Comparison of ENCODE assay signal across 8 cellular contexts in genomic region chr5:172007153-172007794, GRCh38. TPM values are rescaled to one million over a fixed set of nuclear protein-coding genes. Genes with fewer than 3 reads are reported as not detected.
DNase-seq lines count a peak whose midpoint lies in the region; ATAC-seq and TF ChIP-seq lines count a peak whose summit lies in the region.

No MANE protein-coding gene starts in this region.

- intact Hi-C loops in heart right ventricle (cut with DNase I) = loop anchor here in 7 of 10 donors (2.0 to 10.0 kb wide), 6 partner anchors 35 to 95 kb away; no protein-coding TSS in a partner anchor
- intact Hi-C loops in Right ventricle myocardium inferior (cut with DNase I) = loop anchor here (2.0 to 5.0 kb wide), 2 partner anchors 45 to 94 kb away; no protein-coding TSS in a partner anchor

- no peaks in the 10 kb centered on the region for H3K27me3 Mint-ChIP-seq in effector memory CD8-positive, alpha-beta T cell

- DNase-seq in heart right ventricle (no peak), Right ventricle myocardium inferior (ENCODE audit: missing footprints) (no peak), RPMI8226 (peak; percentile 18), myocyte (ENCODE audit: low read depth) (peak; percentile 10), SHP77 treated with DMSO at 0.1 percent for 48 hours (lab: John Stamatoyannopoulos, UW) (no peak), NCI-H2196 (lab: John Stamatoyannopoulos, UW; ENCODE audit: unreplicated experiment) (no peak)
- DNase-seq in effector memory CD8-positive, alpha-beta T cell = peak in 2 of 3 experiments; percentile 8 to 12

- peak in 3 of 8 donors; percentile 0 to 5 (median 0) for ATAC-seq in heart right ventricle
- ATAC-seq in Right ventricle myocardium inferior = no peak
- ATAC-seq in effector memory CD8-positive, alpha-beta T cell (replicated peaks) = peak; percentile 3
- no peak for ATAC-seq in GM21526 (IDR thresholded peaks at IDR 0.05; ENCODE audit: low FRiP score, unreplicated experiment)

- peaks cover 11% of the 10 kb centered on the region for H3K36me3 Mint-ChIP-seq in effector memory CD8-positive, alpha-beta T cell (ENCODE audit: insufficient read depth)

- 1% methylated on average over 24 of the region's 24 CpGs for WGBS in heart right ventricle, 2 donors

- no peaks in the 10 kb centered on the region for H3K27me3 ChIP-seq in heart right ventricle

- peak overlapping the region; percentile 89 to 99 for H3K4me3 Mint-ChIP-seq in effector memory CD8-positive, alpha-beta T cell

- peaks cover 20 to 58% (median 47%) of the 10 kb centered on the region in 9 donors for H3K4me1 ChIP-seq in heart right ventricle

- peaks cover 23 to 33% of the 10 kb centered on the region in 2 donors for H3K4me1 Mint-ChIP-seq in effector memory CD8-positive, alpha-beta T cell (ENCODE audit: low read depth in 2 of 2)

- peak overlapping the region; percentile 90 to 99 (median 98) for H3K27ac ChIP-seq in heart right ventricle

- H3K27ac Mint-ChIP-seq in effector memory CD8-positive, alpha-beta T cell = peak overlapping the region; percentile 93 to 99

- H3K4me3 ChIP-seq in heart right ventricle = peak overlapping the region; percentile 79 to 99 (median 91)

- no peaks in the 10 kb centered on the region for H3K9me3 ChIP-seq in heart right ventricle

- H3K36me3 ChIP-seq in heart right ventricle = no peaks in the 10 kb centered on the region

- no peaks in the 10 kb centered on the region for H3K9me3 Mint-ChIP-seq in effector memory CD8-positive, alpha-beta T cell

- TF ChIP-seq CTCF in heart right ventricle (IDR thresholded peaks at IDR 0.05) = no peak

RNA-seq across cellular contexts. Expression of gene FBXW11, which starts 0.8 kb away (rescaled TPM):
- total RNA-seq in heart right ventricle (100 to 1,000 TPM in 1 of 10 donors, 10 to 100 TPM in 9; 51.4 to 108 (median 83.3) TPM), Right ventricle myocardium inferior (63.0 TPM), myocyte (102 and 122 TPM in 2 replicates)
- polyA plus RNA-seq in heart right ventricle = 10 to 100 TPM in 1 of 2 donors, 1 to 10 TPM in 1; 5.3 to 19.2 TPM
- 51.6 TPM for polyA plus RNA-seq in myocyte (2012)

Comparison
In these comparisons a context has a peak if more than half of its experiments do, and no peak if none do; other contexts are left out.
1. DNase-seq: peak in RPMI8226 (single experiment), effector memory CD8-positive, alpha-beta T cell (2 of 3) and myocyte (single experiment); none in heart right ventricle (0 of 2), Right ventricle myocardium inferior (single experiment), SHP77 treated with DMSO at 0.1 percent for 48 hours (single experiment) and NCI-H2196 (single experiment).